ENCODE assay signal across 14 cellular contexts in the genomic region with DNA sequence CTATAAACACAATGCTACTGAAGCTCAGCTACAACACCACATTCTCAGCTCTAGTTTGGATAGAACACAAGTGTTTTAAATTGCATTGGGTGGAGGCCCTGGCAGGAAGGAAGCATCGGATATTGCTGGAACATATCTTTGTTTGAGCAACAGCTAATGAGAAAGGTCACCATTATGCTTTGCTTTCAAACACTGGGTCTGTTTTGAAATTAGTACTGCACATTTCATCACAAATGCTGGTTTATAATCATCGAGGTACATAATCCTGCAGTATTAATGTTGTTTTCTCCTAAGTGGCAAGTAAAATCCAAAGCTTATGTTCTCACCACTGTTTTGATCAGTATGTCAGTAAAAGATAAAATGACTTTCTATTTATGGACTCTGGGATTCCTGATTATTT.
A peak's percentile ranks its signal among the peaks of the same experiment; 100 is the strongest.
DNase-seq lines count a peak whose midpoint lies in the region; ATAC-seq and TF ChIP-seq lines count a peak whose summit lies in the region.
"Had no signal": no experiment of that assay in that cellular context is flagged by ENCODE, and none has a peak within 500 bp of the region (broad histone marks: within the 10 kb centered on the region; RNA-seq: fewer than 3 reads in every experiment).

No MANE protein-coding gene starts in this region.

- H3K9me3 ChIP-seq in IMR-90 (ENCODE audit: control insufficient read depth, insufficient read depth, low read length): no peaks in the 10 kb centered on the region
- no peaks in the 10 kb centered on the region for H3K9me3 ChIP-seq in right atrium auricular region
- no peaks in the 10 kb centered on the region for H3K9me3 ChIP-seq in stomach

- H3K18ac ChIP-seq in IMR-90 (ENCODE audit: low read depth, low read length): no peak overlapping the region

- H4K20me1 ChIP-seq in IMR-90 (ENCODE audit: insufficient read depth, low read length): no peaks in the 10 kb centered on the region

- H3K27me3 ChIP-seq in IMR-90 (ENCODE audit: control insufficient read depth, insufficient read depth, low read length): no peaks in the 10 kb centered on the region
- no peaks in the 10 kb centered on the region for H3K27me3 ChIP-seq in right atrium auricular region
- no peaks in the 10 kb centered on the region for H3K27me3 ChIP-seq in stomach

- H3K9me3 Mint-ChIP-seq in activated CD4-positive, alpha-beta T cell treated with anti-CD3 and anti-CD28 coated beads for 36 hours (ENCODE audit: low read depth): no peaks in the 10 kb centered on the region
- H3K9me3 Mint-ChIP-seq: effector memory CD8-positive, alpha-beta T cell; nephron had no signal

- no peak overlapping the region for H4K5ac ChIP-seq in IMR-90 (ENCODE audit: low read depth, low read length)

- no peak overlapping the region for H3K27ac Mint-ChIP-seq in activated CD4-positive, alpha-beta T cell treated with anti-CD3 and anti-CD28 coated beads for 36 hours
- H3K27ac Mint-ChIP-seq: effector memory CD8-positive, alpha-beta T cell had no signal

- H3K14ac ChIP-seq in IMR-90 (replicated peaks; ENCODE audit: low read depth, low read length): no peak overlapping the region

- H3K4me3 ChIP-seq in IMR-90 (ENCODE audit: insufficient read depth, low read depth, low read length): no peak overlapping the region
- no peak overlapping the region for H3K4me3 ChIP-seq in cardiac fibroblast (replicated peaks in 1 of 2; ENCODE audit: low read depth in 2 of 2, low read length in 2 of 2)
- no peak overlapping the region for H3K4me3 ChIP-seq in right atrium auricular region
- H3K4me3 ChIP-seq in stomach: no peak overlapping the region

- POLR2A ChIA-PET in IMR-90 (lab: Charles Lee; ENCODE audit: unreplicated experiment): no interaction called here
- POLR2A ChIA-PET in activated CD4-positive, alpha-beta T cell treated with anti-CD3 and anti-CD28 coated beads for 36 hours (lab: Charles Lee): no interaction called here

- no peak overlapping the region for H3K4me3 Mint-ChIP-seq in activated CD4-positive, alpha-beta T cell treated with anti-CD3 and anti-CD28 coated beads for 36 hours
- H3K4me3 Mint-ChIP-seq: effector memory CD8-positive, alpha-beta T cell; nephron had no signal

- H4K8ac ChIP-seq in IMR-90 (ENCODE audit: low read depth in 2 of 2, low read length in 2 of 2): peak overlapping the region in 1 of 2 experiments; percentile 33; a peak in 1 of 4 replicates

- intact Hi-C loops in IMR-90 (cut with micrococcal nuclease) (no loop called here), stomach (cut with DNase I; ENCODE audit: low total_unique reads) (no loop called here)
- intact Hi-C loops in activated CD4-positive, alpha-beta T cell treated with anti-CD3 and anti-CD28 coated beads for 36 hours (cut with DNase I, micrococcal nuclease): no loop called here

- no peak overlapping the region for H3K4ac ChIP-seq in IMR-90 (ENCODE audit: low read depth, low read length)

- no peak for TF ChIP-seq RAD21 in IMR-90 (IDR thresholded peaks at IDR 0.05; ENCODE audit: low read length)

- H2BK20ac ChIP-seq in IMR-90 (ENCODE audit: low read depth, low read length): no peak overlapping the region; the same call in 1 of the 2 replicates

- peaks cover 10% of the 10 kb centered on the region for H3K4me1 ChIP-seq in IMR-90 (ENCODE audit: control insufficient read depth, insufficient read depth, low read length)
- H3K4me1 ChIP-seq in right atrium auricular region: peaks cover 0 to 29% of the 10 kb centered on the region in 2 donors
- H3K4me1 ChIP-seq in stomach: peaks cover 4 to 33% (median 24%) of the 10 kb centered on the region in 4 donors

- dilution Hi-C loops in IMR-90 (cut with HindIII; ENCODE audit: low sequenced_read_pairs, unreplicated experiment): no loop called here

- no peak overlapping the region for H2AFZ ChIP-seq in IMR-90 (replicated peaks; ENCODE audit: low read length, poor library complexity)

- H3K4me1 Mint-ChIP-seq in activated CD4-positive, alpha-beta T cell treated with anti-CD3 and anti-CD28 coated beads for 36 hours: no peaks in the 10 kb centered on the region

- CTCF ChIA-PET in IMR-90 (lab: Yijun Ruan, JAX): no interaction called here
- CTCF ChIA-PET in activated CD4-positive, alpha-beta T cell treated with anti-CD3 and anti-CD28 coated beads for 36 hours (lab: Charles Lee): interaction anchor here (0.5 kb wide), 1 partner anchor 15 kb away, joined by 5 read pairs; no protein-coding TSS in a partner anchor

- H4K91ac ChIP-seq in IMR-90 (ENCODE audit: insufficient read depth, low read depth, low read length): no peak overlapping the region

- TF ChIP-seq EP300 in stomach (IDR thresholded peaks at IDR 0.05): no peak

- no peak overlapping the region for H2AK5ac ChIP-seq in IMR-90 (ENCODE audit: low read depth, low read length)

- no peak overlapping the region for H3K27ac ChIP-seq in IMR-90 (ENCODE audit: insufficient read depth, low read length)
- peak overlapping the region; percentile 48 to 59 for H3K27ac ChIP-seq in right atrium auricular region
- H3K27ac ChIP-seq in stomach: peak overlapping the region in 4 of 5 donors; percentile 8 to 79 (median 68)
- no peak overlapping the region for H3K27ac ChIP-seq in caudate nucleus (ENCODE audit: low read depth, low read length)
- H3K27ac ChIP-seq: C4-2B had no signal

- in situ Hi-C loops in IMR-90 (cut with MboI; ENCODE audit: low sequenced_read_pairs): no loop called here

- H3K56ac ChIP-seq in IMR-90 (ENCODE audit: extremely low read depth, insufficient read depth, low read length): no peak overlapping the region

- TF ChIP-seq POLR2A in IMR-90 (IDR thresholded peaks at IDR 0.05; ENCODE audit: low read depth, low read length): no peak
- no peak for TF ChIP-seq POLR2A in stomach (IDR thresholded peaks at IDR 0.05)

- 0 out of 2 replicates have a peak overlapping the region, but pooled peaks have one; percentile 3 for H3K23ac ChIP-seq in IMR-90 (ENCODE audit: low read depth, low read length)

- no CpG with 5 or more reads among the region's 2 CpGs for WGBS in IMR-90 (ENCODE audit: extremely low coverage in 2 of 2, insufficient read length in 1 of 2), 2 experiments
- WGBS in stomach, 5 donors: 5 to 27% (median 16%) methylated on average over 2 of the region's 2 CpGs

- H3K36me3 Mint-ChIP-seq in activated CD4-positive, alpha-beta T cell treated with anti-CD3 and anti-CD28 coated beads for 36 hours (ENCODE audit: low read depth): no peaks in the 10 kb centered on the region

- no TSS peak for BruUV-seq in IMR-90 (replicated peaks; lab: Mats Ljungman, UMichigan)

- no peak overlapping the region for H2BK120ac ChIP-seq in IMR-90 (ENCODE audit: low read depth, low read length)

- H3K79me1 ChIP-seq in IMR-90 (ENCODE audit: low read depth in 1 of 2, low read length in 2 of 2): no peaks in the 10 kb centered on the region

- ATAC-seq in IMR-90 (ENCODE audit: low read depth) (no peak), GM18511 (IDR thresholded peaks at IDR 0.05; ENCODE audit: unreplicated experiment) (no peak)
- no peak for ATAC-seq in activated CD4-positive, alpha-beta T cell treated with anti-CD3 and anti-CD28 coated beads for 36 hours
- ATAC-seq: effector memory CD8-positive, alpha-beta T cell had no signal

- no peaks in the 10 kb centered on the region for H3K36me3 ChIP-seq in IMR-90 (ENCODE audit: control insufficient read depth, insufficient read depth, low read length)
- H3K36me3 ChIP-seq in right atrium auricular region: no peaks in the 10 kb centered on the region
- no peaks in the 10 kb centered on the region for H3K36me3 ChIP-seq in stomach

- no peak overlapping the region for H2AK9ac ChIP-seq in IMR-90 (replicated peaks; ENCODE audit: low read depth, low read length, poor library complexity)

- TF ChIP-seq CTCF in IMR-90 (conservative IDR thresholded peaks at IDR 0.05; ENCODE audit: low read depth, low read length) (no peak), cardiac fibroblast (IDR thresholded peaks at IDR 0.05; ENCODE audit: low read depth, low read length) (no peak), right atrium auricular region (IDR thresholded peaks at IDR 0.05) (no peak), stomach (IDR thresholded peaks at IDR 0.05) (no peak)

- no peak overlapping the region for H3K9ac ChIP-seq in IMR-90 (ENCODE audit: low read depth, low read length)

- no peak overlapping the region for H2BK5ac ChIP-seq in IMR-90 (ENCODE audit: low read depth, low read length, poor library complexity, severe bottlenecking)

- peak overlapping the region; percentile 35; the same call in 1 of the 2 replicates for H3K4me2 ChIP-seq in IMR-90 (ENCODE audit: low read depth, low read length)

- DNase-seq in IMR-90 (no peak), cardiac fibroblast (ENCODE audit: low read depth in 2 of 2) (peak; percentile 78 to 83), right atrium auricular region (ENCODE audit: low spot score) (peak; percentile 74), stomach (no peak), caudate nucleus (lab: John Stamatoyannopoulos, UW) (no peak), HT-29 (ENCODE audit: low spot score) (no peak)
- DNase-seq in activated CD4-positive, alpha-beta T cell treated with anti-CD3 and anti-CD28 coated beads for 36 hours: no peak
- DNase-seq: activated CD8-positive, alpha-beta memory T cell treated with anti-CD3 and anti-CD28 coated beads, Interleukin-2, amount 50 U/mL, for 4 hours; effector memory CD8-positive, alpha-beta T cell; NCI-H2171; stimulated activated CD8-positive, alpha-beta memory T cell treated with anti-CD3 and anti-CD28 coated beads, Interleukin-4, amount 100 ng/mL, for 48 hours had no signal

- H3K9me1 ChIP-seq in IMR-90 (ENCODE audit: insufficient read depth, low read length): no peaks in the 10 kb centered on the region; the same call in 1 of the 2 replicates

- H2BK15ac ChIP-seq in IMR-90 (ENCODE audit: low read depth, low read length): no peak overlapping the region

- H3K27me3 Mint-ChIP-seq in activated CD4-positive, alpha-beta T cell treated with anti-CD3 and anti-CD28 coated beads for 36 hours: peaks cover 13% of the 10 kb centered on the region

TF ChIP-seq in IMR-90, 13 proteins besides CTCF, POLR2A, EP300 and RAD21:
- TF ChIP-seq CHD1 (IDR thresholded peaks at IDR 0.05; ENCODE audit: low read depth, low read length): no peak

Comparison
In these comparisons a context has a peak if more than half of its experiments do, and no peak if none do; other contexts are left out.
1. DNase-seq: peak in cardiac fibroblast (2 of 2) and right atrium auricular region (single experiment); none in IMR-90 (single experiment), stomach (single experiment), caudate nucleus (0 of 61), HT-29 (single experiment) and activated CD4-positive, alpha-beta T cell treated with anti-CD3 and anti-CD28 coated beads for 36 hours (single experiment).
2. H3K27ac ChIP-seq: peak in right atrium auricular region (2 of 2) and stomach (4 of 5); none in IMR-90 (single experiment) and caudate nucleus (single experiment).